ENCODE assay signal across 12 cellular contexts in the genomic region with DNA sequence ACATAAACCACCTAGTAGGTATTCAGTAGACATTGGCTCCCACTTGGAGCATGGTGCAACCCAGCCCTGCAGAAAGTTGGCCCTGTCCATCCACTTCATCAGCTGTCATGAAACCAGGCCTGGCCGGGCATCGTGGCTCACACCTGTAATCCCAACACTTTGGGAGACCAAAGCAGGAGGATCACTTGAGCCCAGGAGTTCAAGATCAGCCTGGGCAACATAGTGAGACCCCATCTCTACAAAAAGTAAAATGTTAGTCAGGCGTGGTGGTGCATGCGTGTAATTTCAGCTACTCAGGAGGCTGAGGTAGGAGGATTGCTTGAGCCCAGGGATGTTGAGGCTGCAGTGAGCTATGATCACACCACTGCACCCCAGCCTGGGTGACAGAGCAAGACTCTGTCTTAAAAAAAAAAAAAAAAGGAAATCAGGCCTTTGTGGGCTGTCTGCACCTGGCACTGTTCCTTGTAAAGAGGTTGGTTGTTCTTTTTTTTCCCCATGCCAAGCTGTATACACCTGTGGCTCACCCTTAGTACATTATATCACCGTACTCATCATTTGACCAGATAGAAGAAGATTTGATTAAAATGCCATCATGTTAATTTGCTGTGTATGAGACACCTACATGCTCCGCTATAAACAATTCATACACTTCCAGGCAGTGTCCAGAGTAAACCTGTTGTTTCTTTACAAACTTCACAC. TPM values are rescaled to one million over a fixed set of nuclear protein-coding genes. Genes with fewer than 3 reads are reported as not detected.
DNase-seq lines count a peak whose midpoint lies in the region; ATAC-seq and TF ChIP-seq lines count a peak whose summit lies in the region.
"Had no signal": no experiment of that assay in that cellular context is flagged by ENCODE, and none has a peak within 500 bp of the region (broad histone marks: within the 10 kb centered on the region; RNA-seq: fewer than 3 reads in every experiment).

No MANE protein-coding gene starts in this region.

- no peak overlapping the region for H3K4me3 Mint-ChIP-seq in MCF 10A (ENCODE audit: unreplicated experiment)

- H3K79me1 ChIP-seq in neuronal stem cell (ENCODE audit: low read depth, low read length) = no peaks in the 10 kb centered on the region

- H3K4me3 ChIP-seq in GM12865 (ENCODE audit: low read depth, low read length) (peak overlapping the region; percentile 33), neuronal stem cell (ENCODE audit: low read length in 2 of 2) (no peak overlapping the region), prostate gland (no peak overlapping the region)

- no peaks in the 10 kb centered on the region for H3K4me1 Mint-ChIP-seq in MCF 10A (ENCODE audit: insufficient read depth, unreplicated experiment)

- no peaks in the 10 kb centered on the region for H3K9me3 Mint-ChIP-seq in MCF 10A (ENCODE audit: unreplicated experiment)

- ATAC-seq in HG03039 (IDR thresholded peaks at IDR 0.05; ENCODE audit: unreplicated experiment) (peak; percentile 10), GM19397 (IDR thresholded peaks at IDR 0.05; ENCODE audit: unreplicated experiment) (no peak), GM21360 (IDR thresholded peaks at IDR 0.05; ENCODE audit: unreplicated experiment) (no peak)

- H2BK120ac ChIP-seq in neuronal stem cell (ENCODE audit: low read depth, low read length) = no peak overlapping the region

- no peak overlapping the region for H3K14ac ChIP-seq in neuronal stem cell (ENCODE audit: low read length)

- H3K4me2 ChIP-seq in neuronal stem cell (ENCODE audit: insufficient read depth, low read length, poor library complexity, severe bottlenecking) = no peak overlapping the region

- H3K4ac ChIP-seq in neuronal stem cell (ENCODE audit: low read length) = no peak overlapping the region

- H3K23ac ChIP-seq in neuronal stem cell (ENCODE audit: low read depth, low read length, poor library complexity) = no peak overlapping the region

- no peak overlapping the region for H4K8ac ChIP-seq in neuronal stem cell (ENCODE audit: low read depth, low read length)

- no peak overlapping the region for H4K91ac ChIP-seq in neuronal stem cell (ENCODE audit: low read depth, low read length, poor library complexity)

- H3K18ac ChIP-seq in neuronal stem cell (ENCODE audit: low read length) = no peak overlapping the region

- no peak overlapping the region for H2AK5ac ChIP-seq in neuronal stem cell (ENCODE audit: low read depth, low read length)

- TF ChIP-seq POLR2A in prostate gland (IDR thresholded peaks at IDR 0.05) = no peak

- CTCF ChIA-PET in MCF 10A (lab: Yijun Ruan, JAX) = interaction anchor here (0.6 to 1.1 kb wide), 4 partner anchors 8 to 56 kb away, joined by 3 to 4 read pairs (median 4); no protein-coding TSS in a partner anchor

- no peaks in the 10 kb centered on the region for H3K36me3 ChIP-seq in neuronal stem cell (replicated peaks in 1 of 2; ENCODE audit: control insufficient read depth in 2 of 2, insufficient read depth in 2 of 2, low read length in 2 of 2)
- no peaks in the 10 kb centered on the region for H3K36me3 ChIP-seq in prostate gland

- DNase-seq in GM12865 (ENCODE audit: low read depth) = no peak
- no peak for DNase-seq in neuronal stem cell (ENCODE audit: low spot score)
- DNase-seq in prostate gland (ENCODE audit: low spot score) = no peak
- no peak for DNase-seq in MCF 10A (ENCODE audit: unreplicated experiment)
- DNase-seq: cortex of kidney, DMS79, NCI-H1417 treated with DMSO at 0.1 percent for 48 hours had no signal

- H3K36me3 Mint-ChIP-seq in MCF 10A (ENCODE audit: insufficient read depth, unreplicated experiment) = no peaks in the 10 kb centered on the region

- TF ChIP-seq CTCF in GM12865 (IDR thresholded peaks at IDR 0.05; ENCODE audit: insufficient read depth, low read depth, low read length, missing control alignments) (no peak), prostate gland (IDR thresholded peaks at IDR 0.05) (no peak), MCF 10A (IDR thresholded peaks at IDR 0.05; ENCODE audit: unreplicated experiment) (no peak)

- H3K9ac ChIP-seq in neuronal stem cell (ENCODE audit: low read depth, low read length, poor library complexity) = no peak overlapping the region

- peak overlapping the region; percentile 10 for H3K27ac ChIP-seq in angular gyrus (ENCODE audit: low read depth, low read length)
- no peak overlapping the region for H3K27ac ChIP-seq in neuronal stem cell (replicated peaks; ENCODE audit: low read length)
- no peak overlapping the region for H3K27ac ChIP-seq in prostate gland

- POLR2A ChIA-PET in MCF 10A (lab: Yijun Ruan, JAX) = no interaction called here

- intact Hi-C loops in prostate gland (cut with DNase I) (no loop called here), MCF 10A (cut with micrococcal nuclease) (no loop called here)

- H3K9me3 ChIP-seq in neuronal stem cell (replicated peaks in 1 of 2; ENCODE audit: control insufficient read depth in 2 of 2, insufficient read depth in 1 of 2, low read depth in 1 of 2, low read length in 2 of 2) = no peaks in the 10 kb centered on the region
- no peaks in the 10 kb centered on the region for H3K9me3 ChIP-seq in prostate gland

- no peak overlapping the region for H2BK5ac ChIP-seq in neuronal stem cell (ENCODE audit: low read length)

- no TSS peak for BruUV-seq in MCF 10A (replicated peaks; lab: Mats Ljungman, UMichigan)

- no peak overlapping the region for H2BK15ac ChIP-seq in neuronal stem cell (ENCODE audit: low read length)

- no peak overlapping the region for H3K27ac Mint-ChIP-seq in MCF 10A (ENCODE audit: low read depth, unreplicated experiment)

- no peak overlapping the region for H2BK12ac ChIP-seq in neuronal stem cell (ENCODE audit: low read length)

- H3K4me1 ChIP-seq in neuronal stem cell (ENCODE audit: control insufficient read depth in 2 of 2, insufficient read depth in 1 of 2, low read depth in 1 of 2, low read length in 2 of 2) = no peaks in the 10 kb centered on the region
- H3K4me1 ChIP-seq in prostate gland (replicated peaks) = no peaks in the 10 kb centered on the region

- H3K27me3 ChIP-seq in neuronal stem cell (ENCODE audit: control insufficient read depth in 3 of 3, insufficient read depth in 3 of 3, low read depth in 1 of 3, low read length in 3 of 3) (peaks cover 0 to 3% (median 0%) of the 10 kb centered on the region in 3 experiments), prostate gland (replicated peaks; ENCODE audit: insufficient read depth) (no peaks in the 10 kb centered on the region)

- H2AFZ ChIP-seq in neuronal stem cell (ENCODE audit: low read length) = peak overlapping the region; percentile 22

- peaks cover 14% of the 10 kb centered on the region for H3K27me3 Mint-ChIP-seq in MCF 10A (ENCODE audit: insufficient read depth, unreplicated experiment)
- H3K27me3 Mint-ChIP-seq: progenitor cell of endocrine pancreas had no signal

- no CpG with 5 or more reads among the region's 6 CpGs for WGBS in neuronal stem cell (ENCODE audit: extremely low coverage in 2 of 2, insufficient read length in 2 of 2, insufficient replicate concordance in 1 of 2), 2 donors
- WGBS in prostate gland = 81% methylated on average over 6 of the region's 6 CpGs

RNA-seq across cellular contexts. Expression of gene GRID1, which starts 45.4 kb away (rescaled TPM):
- polyA plus RNA-seq in neuronal stem cell (2013, experiment 1 of 2) = 0.70 TPM
- polyA plus RNA-seq in neuronal stem cell (2013, experiment 2 of 2) = 0.89 TPM
- total RNA-seq in prostate gland (1 to 10 TPM; 1.0 to 10.0 TPM), MCF 10A (2022) (not detected in 2 replicates)
